15 cellular contexts compared by ENCODE assay signal in the genomic region with DNA sequence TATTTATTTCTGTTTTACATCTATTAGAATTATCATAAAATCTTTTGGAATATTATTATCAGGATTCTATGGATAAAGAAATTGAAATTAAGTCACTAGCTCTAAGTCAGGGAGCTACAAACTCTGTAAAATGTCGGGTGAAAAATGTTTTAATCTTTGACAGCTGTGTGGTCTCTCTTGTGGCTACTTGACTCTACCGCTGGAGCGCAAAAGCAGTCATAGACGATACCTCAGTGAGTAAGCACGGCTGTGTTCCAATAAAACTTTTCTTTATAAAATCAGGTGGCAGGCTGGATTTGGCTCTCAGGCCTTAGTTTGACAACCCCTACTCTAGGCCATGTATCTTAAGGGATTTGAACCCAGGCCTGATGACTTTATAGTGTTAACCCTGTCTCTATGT.
A peak's percentile ranks its signal among the peaks of the same experiment; 100 is the strongest.
DNase-seq lines count a peak whose midpoint lies in the region; ATAC-seq and TF ChIP-seq lines count a peak whose summit lies in the region.
"Had no signal": no experiment of that assay in that cellular context is flagged by ENCODE, and none has a peak within 500 bp of the region (broad histone marks: within the 10 kb centered on the region; RNA-seq: fewer than 3 reads in every experiment).

No MANE protein-coding gene starts in this region.

- no peaks in the 10 kb centered on the region for H3K36me3 Mint-ChIP-seq in WTC11

- H3K36me3 ChIP-seq in thyroid gland (no peaks in the 10 kb centered on the region), PC-3 (ENCODE audit: low read depth, low read length) (no peaks in the 10 kb centered on the region)
- H3K36me3 ChIP-seq: BLaER1 treated with 17β-estradiol and CSF1 and Interleukin-3, amounts not matched to agents 10 nM and 100 nM had no signal

- H3K9ac ChIP-seq in PC-3 (ENCODE audit: low read length) = no peak overlapping the region
- H3K9ac ChIP-seq: BLaER1 treated with 17β-estradiol and CSF1 and Interleukin-3, amounts not matched to agents 10 nM and 100 nM had no signal

- H3K4me1 Mint-ChIP-seq in WTC11 = peaks cover 24% of the 10 kb centered on the region

- H3K4me3 ChIP-seq in fibroblast of mammary gland (ENCODE audit: control insufficient read depth, low read depth, low read length) (no peak overlapping the region), thyroid gland (replicated peaks in 1 of 3) (no peak overlapping the region), PC-3 (ENCODE audit: low read length) (no peak overlapping the region)
- H3K4me3 ChIP-seq: BLaER1 treated with 17β-estradiol and CSF1 and Interleukin-3, amounts not matched to agents 10 nM and 100 nM; GM12878 had no signal

- peaks cover 9% of the 10 kb centered on the region; the same call in 1 of the 2 replicates for H3K27me3 Mint-ChIP-seq in WTC11 (ENCODE audit: low read depth)

- no peak overlapping the region for H3K4me2 ChIP-seq in PC-3 (ENCODE audit: low read length)
- H3K4me2 ChIP-seq: BLaER1 treated with 17β-estradiol and CSF1 and Interleukin-3, amounts not matched to agents 10 nM and 100 nM had no signal

- TF ChIP-seq CTCF in fibroblast of mammary gland (conservative IDR thresholded peaks at IDR 0.05; ENCODE audit: control insufficient read depth, insufficient read depth, low read depth, low read length) (no peak), thyroid gland (IDR thresholded peaks at IDR 0.05) (peak in 1 of 6 experiments; percentile 5), PC-3 (conservative IDR thresholded peaks at IDR 0.05; ENCODE audit: low read depth, low read length) (no peak), WTC11 (IDR thresholded peaks at IDR 0.05) (no peak)

- no peaks in the 10 kb centered on the region for H3K9me3 ChIP-seq in thyroid gland
- H3K9me3 ChIP-seq in PC-3 (ENCODE audit: low read length) = no peaks in the 10 kb centered on the region
- H3K9me3 ChIP-seq: BLaER1 treated with 17β-estradiol and CSF1 and Interleukin-3, amounts not matched to agents 10 nM and 100 nM had no signal

- intact Hi-C loops in thyroid gland (cut with DNase I) = no loop called here
- intact Hi-C loops in PC-3 (cut with micrococcal nuclease) = no loop called here

- POLR2A ChIA-PET in PC-3 (lab: Charles Lee; ENCODE audit: unreplicated experiment) (no interaction called here), WTC11 (lab: Charles Lee) (no interaction called here)

- no peak overlapping the region for H3K4me3 Mint-ChIP-seq in WTC11
- H3K4me3 Mint-ChIP-seq: H9 had no signal

- BruUV-seq in PC-3 (replicated peaks; lab: Mats Ljungman, UMichigan) = no TSS peak

- no peak overlapping the region for H2AFZ ChIP-seq in PC-3 (ENCODE audit: low read length)

- TF ChIP-seq POLR2A in thyroid gland (IDR thresholded peaks at IDR 0.05) = no peak

- no peaks in the 10 kb centered on the region for H3K27me3 ChIP-seq in thyroid gland
- no peaks in the 10 kb centered on the region for H3K27me3 ChIP-seq in PC-3 (ENCODE audit: low read length)
- H3K27me3 ChIP-seq: BLaER1 treated with 17β-estradiol and CSF1 and Interleukin-3, amounts not matched to agents 10 nM and 100 nM had no signal

- CTCF ChIA-PET in PC-3 (lab: Charles Lee) = no interaction called here
- CTCF ChIA-PET in WTC11 (lab: Charles Lee) = no interaction called here

- H3K27ac ChIP-seq in thyroid gland (no peak overlapping the region), PC-3 (ENCODE audit: low read length) (no peak overlapping the region)
- H3K27ac ChIP-seq: BLaER1 treated with 17β-estradiol and CSF1 and Interleukin-3, amounts not matched to agents 10 nM and 100 nM had no signal

- no peaks in the 10 kb centered on the region for H3K79me2 ChIP-seq in PC-3 (ENCODE audit: low read length)

- DNase-seq in NCI-H524 (lab: John Stamatoyannopoulos, UW) (peak; percentile 51 to 71), NCI-H524 treated with DMSO at 0.1 percent for 48 hours (lab: John Stamatoyannopoulos, UW) (no peak), NCI-H2107 treated with DMSO at 0.1 percent for 48 hours (lab: John Stamatoyannopoulos, UW; ENCODE audit: unreplicated experiment) (peak; percentile 32), fibroblast of mammary gland (ENCODE audit: low read depth) (peak; percentile 24), thyroid gland (peak; percentile 33 to 47), PC-3 (no peak), WTC11 (ENCODE audit: low spot score) (no peak)
- DNase-seq: H9, Karpas-422, NCI-H226, RPMI8226, SW 1271 had no signal

- no peaks in the 10 kb centered on the region for H3K9me3 Mint-ChIP-seq in WTC11
- H3K9me3 Mint-ChIP-seq: H9 had no signal

- ATAC-seq in PC-3 = no peak
- ATAC-seq in WTC11 = no peak
- no peak for ATAC-seq in HG02885 (IDR thresholded peaks at IDR 0.05; ENCODE audit: poor library complexity, unreplicated experiment)
- ATAC-seq: GM12878 had no signal

- H3K27ac Mint-ChIP-seq in WTC11 = no peak overlapping the region
- H3K27ac Mint-ChIP-seq: H9 had no signal

- H3F3A ChIP-seq in PC-3 (ENCODE audit: low read length, unreplicated experiment) = no peaks in the 10 kb centered on the region

- H3K4me1 ChIP-seq in thyroid gland (peaks cover 4 to 12% of the 10 kb centered on the region in 2 donors), PC-3 (ENCODE audit: insufficient read depth, low read length) (no peaks in the 10 kb centered on the region)

- 38 to 41% methylated on average over 5 of the region's 5 CpGs for WGBS in thyroid gland, 2 donors

- no peaks in the 10 kb centered on the region for H3K9me2 ChIP-seq in PC-3 (replicated peaks; ENCODE audit: low read length)

- no peaks in the 10 kb centered on the region for H4K20me1 ChIP-seq in PC-3 (ENCODE audit: low read length)
- H4K20me1 ChIP-seq: BLaER1 treated with 17β-estradiol and CSF1 and Interleukin-3, amounts not matched to agents 10 nM and 100 nM had no signal

TF ChIP-seq in WTC11, 78 proteins besides CTCF, POLR2A, EP300 and RAD21 (continues in another document):
- TF ChIP-seq, protein P1, sequence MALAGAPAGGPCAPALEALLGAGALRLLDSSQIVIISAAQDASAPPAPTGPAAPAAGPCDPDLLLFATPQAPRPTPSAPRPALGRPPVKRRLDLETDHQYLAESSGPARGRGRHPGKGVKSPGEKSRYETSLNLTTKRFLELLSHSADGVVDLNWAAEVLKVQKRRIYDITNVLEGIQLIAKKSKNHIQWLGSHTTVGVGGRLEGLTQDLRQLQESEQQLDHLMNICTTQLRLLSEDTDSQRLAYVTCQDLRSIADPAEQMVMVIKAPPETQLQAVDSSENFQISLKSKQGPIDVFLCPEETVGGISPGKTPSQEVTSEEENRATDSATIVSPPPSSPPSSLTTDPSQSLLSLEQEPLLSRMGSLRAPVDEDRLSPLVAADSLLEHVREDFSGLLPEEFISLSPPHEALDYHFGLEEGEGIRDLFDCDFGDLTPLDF (CRISPR knock-in tag; IDR thresholded peaks at IDR 0.05) = no peak
- TF ChIP-seq ZNF317 (CRISPR knock-in tag; IDR thresholded peaks at IDR 0.05; ENCODE audit: borderline replicate concordance, low read depth) (no peak), GABPB1 (CRISPR knock-in tag; IDR thresholded peaks at IDR 0.05) (no peak), RELA (CRISPR knock-in tag; IDR thresholded peaks at IDR 0.05; ENCODE audit: borderline replicate concordance) (no peak), ZNF396 (CRISPR knock-in tag; IDR thresholded peaks at IDR 0.05; ENCODE audit: borderline replicate concordance) (no peak)
- TF ChIP-seq, protein P2, sequence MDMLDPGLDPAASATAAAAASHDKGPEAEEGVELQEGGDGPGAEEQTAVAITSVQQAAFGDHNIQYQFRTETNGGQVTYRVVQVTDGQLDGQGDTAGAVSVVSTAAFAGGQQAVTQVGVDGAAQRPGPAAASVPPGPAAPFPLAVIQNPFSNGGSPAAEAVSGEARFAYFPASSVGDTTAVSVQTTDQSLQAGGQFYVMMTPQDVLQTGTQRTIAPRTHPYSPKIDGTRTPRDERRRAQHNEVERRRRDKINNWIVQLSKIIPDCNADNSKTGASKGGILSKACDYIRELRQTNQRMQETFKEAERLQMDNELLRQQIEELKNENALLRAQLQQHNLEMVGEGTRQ (CRISPR knock-in tag; IDR thresholded peaks at IDR 0.05) = no peak
- TF ChIP-seq, protein P3, sequence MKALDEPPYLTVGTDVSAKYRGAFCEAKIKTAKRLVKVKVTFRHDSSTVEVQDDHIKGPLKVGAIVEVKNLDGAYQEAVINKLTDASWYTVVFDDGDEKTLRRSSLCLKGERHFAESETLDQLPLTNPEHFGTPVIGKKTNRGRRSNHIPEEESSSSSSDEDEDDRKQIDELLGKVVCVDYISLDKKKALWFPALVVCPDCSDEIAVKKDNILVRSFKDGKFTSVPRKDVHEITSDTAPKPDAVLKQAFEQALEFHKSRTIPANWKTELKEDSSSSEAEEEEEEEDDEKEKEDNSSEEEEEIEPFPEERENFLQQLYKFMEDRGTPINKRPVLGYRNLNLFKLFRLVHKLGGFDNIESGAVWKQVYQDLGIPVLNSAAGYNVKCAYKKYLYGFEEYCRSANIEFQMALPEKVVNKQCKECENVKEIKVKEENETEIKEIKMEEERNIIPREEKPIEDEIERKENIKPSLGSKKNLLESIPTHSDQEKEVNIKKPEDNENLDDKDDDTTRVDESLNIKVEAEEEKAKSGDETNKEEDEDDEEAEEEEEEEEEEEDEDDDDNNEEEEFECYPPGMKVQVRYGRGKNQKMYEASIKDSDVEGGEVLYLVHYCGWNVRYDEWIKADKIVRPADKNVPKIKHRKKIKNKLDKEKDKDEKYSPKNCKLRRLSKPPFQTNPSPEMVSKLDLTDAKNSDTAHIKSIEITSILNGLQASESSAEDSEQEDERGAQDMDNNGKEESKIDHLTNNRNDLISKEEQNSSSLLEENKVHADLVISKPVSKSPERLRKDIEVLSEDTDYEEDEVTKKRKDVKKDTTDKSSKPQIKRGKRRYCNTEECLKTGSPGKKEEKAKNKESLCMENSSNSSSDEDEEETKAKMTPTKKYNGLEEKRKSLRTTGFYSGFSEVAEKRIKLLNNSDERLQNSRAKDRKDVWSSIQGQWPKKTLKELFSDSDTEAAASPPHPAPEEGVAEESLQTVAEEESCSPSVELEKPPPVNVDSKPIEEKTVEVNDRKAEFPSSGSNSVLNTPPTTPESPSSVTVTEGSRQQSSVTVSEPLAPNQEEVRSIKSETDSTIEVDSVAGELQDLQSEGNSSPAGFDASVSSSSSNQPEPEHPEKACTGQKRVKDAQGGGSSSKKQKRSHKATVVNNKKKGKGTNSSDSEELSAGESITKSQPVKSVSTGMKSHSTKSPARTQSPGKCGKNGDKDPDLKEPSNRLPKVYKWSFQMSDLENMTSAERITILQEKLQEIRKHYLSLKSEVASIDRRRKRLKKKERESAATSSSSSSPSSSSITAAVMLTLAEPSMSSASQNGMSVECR (CRISPR knock-in tag; IDR thresholded peaks at IDR 0.05; ENCODE audit: borderline replicate concordance) = no peak
- TF ChIP-seq, protein P4, sequence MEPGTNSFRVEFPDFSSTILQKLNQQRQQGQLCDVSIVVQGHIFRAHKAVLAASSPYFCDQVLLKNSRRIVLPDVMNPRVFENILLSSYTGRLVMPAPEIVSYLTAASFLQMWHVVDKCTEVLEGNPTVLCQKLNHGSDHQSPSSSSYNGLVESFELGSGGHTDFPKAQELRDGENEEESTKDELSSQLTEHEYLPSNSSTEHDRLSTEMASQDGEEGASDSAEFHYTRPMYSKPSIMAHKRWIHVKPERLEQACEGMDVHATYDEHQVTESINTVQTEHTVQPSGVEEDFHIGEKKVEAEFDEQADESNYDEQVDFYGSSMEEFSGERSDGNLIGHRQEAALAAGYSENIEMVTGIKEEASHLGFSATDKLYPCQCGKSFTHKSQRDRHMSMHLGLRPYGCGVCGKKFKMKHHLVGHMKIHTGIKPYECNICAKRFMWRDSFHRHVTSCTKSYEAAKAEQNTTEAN (CRISPR knock-in tag; IDR thresholded peaks at IDR 0.05) = no peak

Comparison
In these comparisons a context has a peak if more than half of its experiments do, and no peak if none do; other contexts are left out.
1. DNase-seq: peak in NCI-H524 (2 of 2), NCI-H2107 treated with DMSO at 0.1 percent for 48 hours (single experiment), fibroblast of mammary gland (single experiment) and thyroid gland (2 of 2); none in NCI-H524 treated with DMSO at 0.1 percent for 48 hours (single experiment), PC-3 (single experiment) and WTC11 (single experiment).